ENCODE assay signal across 8 cellular contexts in genomic region chr14:74882103-74882920, GRCh38. TPM values are rescaled to one million over a fixed set of nuclear protein-coding genes. Genes with fewer than 3 reads are reported as not detected.
DNase-seq lines count a peak whose midpoint lies in the region; ATAC-seq and TF ChIP-seq lines count a peak whose summit lies in the region.

No MANE protein-coding gene starts in this region.

- peak overlapping the region; percentile 98 to 99 for H3K9ac ChIP-seq in colonic mucosa (ENCODE audit: low read depth in 2 of 2, low read length in 2 of 2)

- H3K27ac Mint-ChIP-seq in Calu3 (ENCODE audit: unreplicated experiment) (peak overlapping the region; percentile 92), WTC11 (peak overlapping the region; percentile 98)

- H3K27me3 Mint-ChIP-seq in Calu3 (ENCODE audit: unreplicated experiment) (no peaks in the 10 kb centered on the region), WTC11 (ENCODE audit: low read depth) (no peaks in the 10 kb centered on the region)

- TF ChIP-seq CTCF in Calu3 (IDR thresholded peaks at IDR 0.05; ENCODE audit: unreplicated experiment) (no peak), WTC11 (IDR thresholded peaks at IDR 0.05) (no peak), colonic mucosa (IDR thresholded peaks at IDR 0.05) (no peak), lung (IDR thresholded peaks at IDR 0.05; ENCODE audit: control extremely low read depth, extremely low read depth) (no peak)

- H3K4me1 ChIP-seq in colonic mucosa, result peaks cover 10% of the 10 kb centered on the region
- H3K4me1 ChIP-seq in lung (ENCODE audit: control insufficient read depth in 2 of 2, insufficient read depth in 2 of 2, low read length in 2 of 2), result peaks cover 6 to 32% of the 10 kb centered on the region in 2 donors

- POLR2A ChIA-PET in WTC11 (lab: Charles Lee), result interaction anchor here (0.6 to 0.7 kb wide), 2 partner anchors 12 to 673 kb away, joined by 3 to 5 read pairs; no protein-coding TSS in a partner anchor

- H3K36me3 ChIP-seq in colonic mucosa (no peaks in the 10 kb centered on the region), lung (ENCODE audit: control insufficient read depth in 2 of 2, insufficient read depth in 2 of 2, low read length in 2 of 2) (no peaks in the 10 kb centered on the region)

- H3K27ac ChIP-seq in colonic mucosa (peak overlapping the region; percentile 97), lung (ENCODE audit: low read depth in 1 of 2, low read length in 1 of 2) (peak overlapping the region; percentile 93 to 96)

- DNase-seq in Calu3 (peak; percentile 42), HUDEP-2 (lab: John Stamatoyannopoulos, UW; ENCODE audit: unreplicated experiment in 76 of 76) (peak in 43 of 76 experiments; percentile 4 to 65 (median 37)), WTC11 (ENCODE audit: low spot score) (no peak), colonic mucosa (peak; percentile 62), lung (ENCODE audit: low spot score) (peak; percentile 44), NCI-H226 (no peak)
- peak; percentile 21 for DNase-seq in stimulated activated CD8-positive, alpha-beta memory T cell treated with anti-CD3 and anti-CD28 coated beads, Interleukin-15, amount 100 ng/mL, for 24 hours (ENCODE audit: low read depth)

- peaks cover 49% of the 10 kb centered on the region for H3K4me1 Mint-ChIP-seq in Calu3 (ENCODE audit: low read depth, unreplicated experiment)
- peaks cover 53% of the 10 kb centered on the region for H3K4me1 Mint-ChIP-seq in WTC11

- WGBS in lung, 2 donors, result 1% methylated on average over 47 to 49 of the region's 49 CpGs

- intact Hi-C loops in Calu3 (cut with micrococcal nuclease; ENCODE audit: unreplicated experiment), result no loop called here
- intact Hi-C loops in colonic mucosa (cut with DNase I), result no loop called here

- H3K9me3 Mint-ChIP-seq in Calu3 (ENCODE audit: low read depth, unreplicated experiment) (no peaks in the 10 kb centered on the region), WTC11 (no peaks in the 10 kb centered on the region)

- H3K36me3 Mint-ChIP-seq in Calu3 (ENCODE audit: insufficient read depth, unreplicated experiment) (peaks cover 42% of the 10 kb centered on the region), WTC11 (peaks cover 5% of the 10 kb centered on the region)

- peak overlapping the region; percentile 95 for H3K4me3 Mint-ChIP-seq in Calu3 (ENCODE audit: low read depth, unreplicated experiment)
- H3K4me3 Mint-ChIP-seq in WTC11, result peak overlapping the region; percentile 100

- H3K4me3 ChIP-seq in colonic mucosa, result peak overlapping the region; percentile 87
- peak overlapping the region; percentile 98 for H3K4me3 ChIP-seq in lung

- CTCF ChIA-PET in Calu3 (lab: Charles Lee), result interaction anchor here (0.6 to 1.6 kb wide), 2 partner anchors 21 to 1802 kb away, joined by 3 to 12 read pairs; no protein-coding TSS in a partner anchor
- CTCF ChIA-PET in WTC11 (lab: Charles Lee), result interaction anchor here (0.6 to 9.6 kb wide), 5 partner anchors 12 to 140 kb away, joined by 3 to 133 read pairs (median 4); no protein-coding TSS in a partner anchor

- BruUV-seq in Calu3 (replicated peaks; lab: Mats Ljungman, UMichigan), result TSS peak; percentile 35

- no peaks in the 10 kb centered on the region for H3K27me3 ChIP-seq in colonic mucosa
- no peaks in the 10 kb centered on the region for H3K27me3 ChIP-seq in lung (ENCODE audit: control insufficient read depth, insufficient read depth)

- no peaks in the 10 kb centered on the region for H3K9me3 ChIP-seq in colonic mucosa
- H3K9me3 ChIP-seq in lung (ENCODE audit: control insufficient read depth in 2 of 2, insufficient read depth in 1 of 2, low read length in 1 of 2), result no peaks in the 10 kb centered on the region

- peak; percentile 33 for ATAC-seq in GM21390 (IDR thresholded peaks at IDR 0.05; ENCODE audit: unreplicated experiment)
- peak; percentile 2 for ATAC-seq in WTC11
- ATAC-seq in lung (ENCODE audit: insufficient read depth, low FRiP score), result peak; percentile 56

TF ChIP-seq in WTC11, 78 proteins besides CTCF, POLR2A, EP300 and RAD21 (continues in another document):
- TF ChIP-seq GABPB1 (CRISPR knock-in tag; IDR thresholded peaks at IDR 0.05), result no peak
- TF ChIP-seq E2F4 (CRISPR knock-in tag; IDR thresholded peaks at IDR 0.05; ENCODE audit: borderline replicate concordance, low read depth), result 0 out of 2 replicates have a peak, but pooled peaks have one; percentile 30
- TF ChIP-seq FOXP1 (CRISPR knock-in tag; IDR thresholded peaks at IDR 0.05; ENCODE audit: borderline replicate concordance), result peak; percentile 70; the same call in 1 of the 2 replicates
- no peak for TF ChIP-seq PRRX2 (CRISPR knock-in tag; IDR thresholded peaks at IDR 0.05)
- TF ChIP-seq EMX1 (CRISPR knock-in tag; IDR thresholded peaks at IDR 0.05), result no peak
- TF ChIP-seq NR3C1 (CRISPR knock-in tag; conservative IDR thresholded peaks at IDR 0.05; ENCODE audit: low read depth), result no peak
- TF ChIP-seq ZNF671 (CRISPR knock-in tag; IDR thresholded peaks at IDR 0.05), result no peak
- 0 out of 2 replicates have a peak, but pooled peaks have one; percentile 22 for TF ChIP-seq NFE2L1 (CRISPR knock-in tag; IDR thresholded peaks at IDR 0.05)
- no peak for TF ChIP-seq NR1H2 (CRISPR knock-in tag; IDR thresholded peaks at IDR 0.05)
- no peak for TF ChIP-seq KAT7 (CRISPR knock-in tag; IDR thresholded peaks at IDR 0.05; ENCODE audit: borderline replicate concordance)
- no peak for TF ChIP-seq HMGXB4 (CRISPR knock-in tag; IDR thresholded peaks at IDR 0.05)
- peak; percentile 82; the same call in 1 of the 2 replicates for TF ChIP-seq TCF7 (CRISPR knock-in tag; IDR thresholded peaks at IDR 0.05; ENCODE audit: low read depth)
- no peak for TF ChIP-seq GRHL2 (CRISPR knock-in tag; IDR thresholded peaks at IDR 0.05; ENCODE audit: insufficient replicate concordance, severe bottlenecking)
- no peak for TF ChIP-seq CREB1 (CRISPR knock-in tag; IDR thresholded peaks at IDR 0.05)
- 0 out of 2 replicates have a peak, but pooled peaks have one; percentile 4 for TF ChIP-seq ZNF263 (CRISPR knock-in tag; IDR thresholded peaks at IDR 0.05; ENCODE audit: low read depth)
- TF ChIP-seq ZNF232 (CRISPR knock-in tag; IDR thresholded peaks at IDR 0.05), result no peak
- TF ChIP-seq ZNF425 (CRISPR knock-in tag; conservative IDR thresholded peaks at IDR 0.05), result no peak
- TF ChIP-seq JAZF1 (CRISPR knock-in tag; IDR thresholded peaks at IDR 0.05), result no peak

RNA-seq across cellular contexts. Expression of gene DLST, which starts 0.6 kb away (rescaled TPM):
- 84.2 and 89.1 TPM in 2 replicates for total RNA-seq in Calu3 (2022)
- total RNA-seq in WTC11 (2021), result 112 to 121 TPM (median 119 TPM) in 3 replicates
- 100 to 1,000 TPM; 148 to 149 TPM for total RNA-seq in colonic mucosa
- total RNA-seq in lung, result 10 to 100 TPM; 76.5 to 79.1 TPM
- polyA plus RNA-seq in lung, result 10 to 100 TPM; 37.3 to 62.4 TPM

RNA-seq across cellular contexts. Expression of gene PROX2, which starts 6.4 kb away (rescaled TPM):
- total RNA-seq in Calu3 (2022) (not detected in 2 replicates), WTC11 (2021) (0.04 to 0.27 TPM in 2 of 3 replicates, not detected in the other), colonic mucosa (not detected), lung (under 1 TPM in 1 of 2 donors, not detected in 1; 0.09 TPM)
- under 1 TPM in 1 of 2 donors, not detected in 1; 0.01 TPM for polyA plus RNA-seq in lung

RNA-seq across cellular contexts. Expression of gene RPS6KL1, which starts 40.7 kb away (rescaled TPM):
- total RNA-seq in Calu3 (2022) (16.4 and 18.5 TPM in 2 replicates), WTC11 (2021) (10.6 to 12.6 TPM (median 12.2 TPM) in 3 replicates), colonic mucosa (10 to 100 TPM in 1 of 2 donors, 1 to 10 TPM in 1; 9.1 to 14.0 TPM), lung (10 to 100 TPM in 1 of 2 donors, 1 to 10 TPM in 1; 2.2 to 13.0 TPM)
- 1 to 10 TPM; 2.3 to 6.3 TPM for polyA plus RNA-seq in lung

Comparison
In these comparisons a context has a peak if more than half of its experiments do, and no peak if none do; other contexts are left out.
1. DNase-seq: peak in Calu3 (single experiment), HUDEP-2 (43 of 76), colonic mucosa (single experiment), lung (single experiment) and stimulated activated CD8-positive, alpha-beta memory T cell treated with anti-CD3 and anti-CD28 coated beads, Interleukin-15, amount 100 ng/mL, for 24 hours (single experiment); none in WTC11 (single experiment) and NCI-H226 (single experiment).
2. ATAC-seq: peak in every context shown above with its lines; median percentile 56 in lung; 33 in GM21390; 2 in WTC11.